In genomic region chr5:88081877-88082276, GRCh38 we compare ENCODE assay signal across 22 cellular contexts.
"Had no signal": no experiment of that assay in that cellular context is flagged by ENCODE, and none has a peak within 500 bp of the region (broad histone marks: within the 10 kb centered on the region; RNA-seq: fewer than 3 reads in every experiment).

No MANE protein-coding gene starts in this region.

- H3K4me2 ChIP-seq: KMS-11, PC-9 had no signal

- H3K4me3 Mint-ChIP-seq: activated CD8-positive, alpha-beta T cell treated with anti-CD3 and anti-CD28 coated beads, Interleukin-2, amount 10 ng/mL, durations not matched to agents 7 days and 5 days; activated naive CD4-positive, alpha-beta T cell treated with anti-CD3 and anti-CD28 coated beads for 36 hours; activated naive CD8-positive, alpha-beta T cell treated with anti-CD3 and anti-CD28 coated beads for 36 hours; T-helper 1 cell treated with Interleukin-12 subunit alpha and Interleukin-12 subunit beta and Interleukin-4 antibody, amounts not matched to agents 30 μg/mL and 1 μg/mL, for 36 hours had no signal

- H3K36me3 ChIP-seq: brain microvascular endothelial cell, cardiac muscle cell, MG63 had no signal

- H3K4me1 Mint-ChIP-seq: activated naive CD8-positive, alpha-beta T cell treated with anti-CD3 and anti-CD28 coated beads for 36 hours had no signal

- H3K27ac ChIP-seq: brain microvascular endothelial cell, cardiac muscle cell, KMS-11, PC-9 had no signal

- H3K9me3 ChIP-seq: MG63 had no signal

- H2AFZ ChIP-seq: PC-9 had no signal

- H3K27me3 ChIP-seq: brain microvascular endothelial cell, cardiac muscle cell had no signal

- H3K4me3 ChIP-seq: cardiac muscle cell, MG63, PC-9 had no signal

- ATAC-seq: activated CD4-positive, CD25-positive, alpha-beta regulatory T cell treated with anti-CD3 and anti-CD28 coated beads, Interleukin-2, amount 50 U/mL, for 24 hours; activated CD8-positive, alpha-beta T cell treated with anti-CD3 and anti-CD28 coated beads, Interleukin-2, amount 10 ng/mL, durations not matched to agents 7 days and 5 days had no signal

- H3K9me3 Mint-ChIP-seq: activated naive CD4-positive, alpha-beta T cell treated with anti-CD3 and anti-CD28 coated beads for 36 hours; activated naive CD8-positive, alpha-beta T cell treated with anti-CD3 and anti-CD28 coated beads for 36 hours had no signal

- H3K27ac Mint-ChIP-seq: activated CD8-positive, alpha-beta T cell treated with anti-CD3 and anti-CD28 coated beads, Interleukin-2, amount 10 ng/mL, durations not matched to agents 7 days and 5 days; activated naive CD4-positive, alpha-beta T cell treated with anti-CD3 and anti-CD28 coated beads for 36 hours; activated naive CD8-positive, alpha-beta T cell treated with anti-CD3 and anti-CD28 coated beads for 36 hours; T-helper 1 cell treated with Interleukin-12 subunit alpha and Interleukin-12 subunit beta and Interleukin-4 antibody, amounts not matched to agents 30 μg/mL and 1 μg/mL, for 36 hours had no signal

- H3K9ac ChIP-seq: KMS-11 had no signal

- DNase-seq: activated CD4-positive, alpha-beta T cell treated with anti-CD3 and anti-CD28 coated beads for 4 hours; activated CD8-positive, alpha-beta memory T cell treated with anti-CD3 and anti-CD28 coated beads, Interleukin-2, amount 50 U/mL, for 48 hours; activated CD8-positive, alpha-beta T cell treated with anti-CD3 and anti-CD28 coated beads, Interleukin-2, amount 10 ng/mL, durations not matched to agents 7 days and 5 days; activated effector memory CD4-positive, alpha-beta T cell treated with anti-CD3 and anti-CD28 coated beads, Interleukin-2, amount 50 U/mL, for 16 hours; activated naive CD4-positive, alpha-beta T cell treated with anti-CD3 and anti-CD28 coated beads for 36 hours; activated naive CD8-positive, alpha-beta T cell treated with anti-CD3 and anti-CD28 coated beads for 36 hours; activated T-cell treated with anti-CD3 and anti-CD28 coated beads, Interleukin-2, amount 50 U/mL, for 1 hour; brain microvascular endothelial cell; MG63; NCI-H1105; NCI-H1436; NCI-H1694 treated with DMSO at 0.1 percent for 48 hours; NCI-H2029 treated with DMSO at 0.1 percent for 48 hours; NCI-H2227 treated with DMSO at 0.1 percent for 48 hours; NCI-H446 treated with DMSO at 0.1 percent for 48 hours; NCI-H526 treated with DMSO at 0.1 percent for 48 hours; PC-9; SHP77 treated with DMSO at 0.1 percent for 48 hours had no signal

- H3K36me3 Mint-ChIP-seq: activated naive CD8-positive, alpha-beta T cell treated with anti-CD3 and anti-CD28 coated beads for 36 hours had no signal
